Comparison of ENCODE assay signal across 15 cellular contexts in the genomic region with DNA sequence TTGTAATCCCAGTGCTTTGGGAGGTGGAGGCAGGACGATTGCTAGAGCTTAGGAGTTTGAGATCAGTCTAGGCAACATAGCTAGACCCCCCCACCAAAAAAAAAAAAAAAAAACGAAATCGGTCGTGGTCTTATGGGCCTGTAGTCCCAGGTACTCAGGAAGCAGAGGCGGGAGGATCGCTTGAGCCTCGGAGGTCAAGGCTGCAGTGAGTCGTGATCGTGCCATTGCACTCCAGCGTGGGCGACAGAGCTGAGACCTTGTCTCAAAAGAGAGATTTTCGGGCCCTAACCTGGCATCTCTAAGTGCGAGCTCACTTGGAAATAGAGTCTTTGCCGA. TPM values are rescaled to one million over a fixed set of nuclear protein-coding genes. Genes with fewer than 3 reads are reported as not detected.
DNase-seq lines count a peak whose midpoint lies in the region; ATAC-seq and TF ChIP-seq lines count a peak whose summit lies in the region.
"Had no signal": no experiment of that assay in that cellular context is flagged by ENCODE, and none has a peak within 500 bp of the region (broad histone marks: within the 10 kb centered on the region; RNA-seq: fewer than 3 reads in every experiment).

No MANE protein-coding gene starts in this region.

- POLR2A ChIA-PET in naive thymus-derived CD8-positive, alpha-beta T cell (lab: Charles Lee) = interaction anchor here (0.6 to 1.3 kb wide), 4 partner anchors 12 to 1414 kb away, joined by 3 read pairs; no protein-coding TSS in a partner anchor

- H3K4me3 Mint-ChIP-seq in activated T-helper 2 cell treated with anti-CD3 and anti-CD28 coated beads, Interferon-gamma antibody, Interleukin-2, Interleukin-4, amounts not matched to agents 10 μg/mL and 5 μg/mL and 100 μg/mL, durations not matched to agents 14 hours and 24 hours and 36 hours (ENCODE audit: low read depth) = peak overlapping the region; percentile 51
- peak overlapping the region; percentile 74 to 91 (median 82) for H3K4me3 Mint-ChIP-seq in naive thymus-derived CD8-positive, alpha-beta T cell

- no peaks in the 10 kb centered on the region for H3K36me3 Mint-ChIP-seq in activated T-helper 2 cell treated with anti-CD3 and anti-CD28 coated beads, Interferon-gamma antibody, Interleukin-2, Interleukin-4, amounts not matched to agents 10 μg/mL and 5 μg/mL and 100 μg/mL, durations not matched to agents 14 hours and 24 hours and 36 hours (ENCODE audit: low read depth)
- no peaks in the 10 kb centered on the region for H3K36me3 Mint-ChIP-seq in naive thymus-derived CD8-positive, alpha-beta T cell
- H3K36me3 Mint-ChIP-seq: activated naive CD4-positive, alpha-beta T cell treated with anti-CD3 and anti-CD28 coated beads, Interleukin-2, amount 50 U/mL, for 72 hours had no signal

- DNase-seq in activated T-helper 2 cell treated with anti-CD3 and anti-CD28 coated beads, Interferon-gamma antibody, Interleukin-2, Interleukin-4, amounts not matched to agents 10 μg/mL and 5 μg/mL and 100 μg/mL, durations not matched to agents 14 hours and 24 hours and 36 hours (ENCODE audit: low spot score) = no peak
- DNase-seq in naive thymus-derived CD8-positive, alpha-beta T cell = no peak
- no peak for DNase-seq in activated CD4-positive, CD25-positive, alpha-beta regulatory T cell (lab: John Stamatoyannopoulos, UW)
- no peak for DNase-seq in AG08395 (ENCODE audit: low spot score)
- DNase-seq in left ventricle myocardium superior = no peak
- DNase-seq: foreskin keratinocyte, NCI-H2081, NCI-H524 treated with DMSO at 0.1 percent for 48 hours, psoas muscle, testis had no signal

- no peak overlapping the region; a peak in 1 of 20 replicates for H3K4me3 ChIP-seq in BLaER1 treated with 17β-estradiol and CSF1 and Interleukin-3, amounts not matched to agents 10 nM and 100 nM
- peak overlapping the region; percentile 75 for H3K4me3 ChIP-seq in DOHH2 (ENCODE audit: low read length)
- H3K4me3 ChIP-seq: mucosa of descending colon, psoas muscle had no signal

- H3K9ac ChIP-seq in BLaER1 treated with 17β-estradiol and CSF1 and Interleukin-3, amounts not matched to agents 10 nM and 100 nM = 0 out of 22 replicates have a peak overlapping the region, but pooled peaks of 1 of the 11 experiments have one; percentile 27

- no peaks in the 10 kb centered on the region for H3K9me3 ChIP-seq in BLaER1 treated with 17β-estradiol and CSF1 and Interleukin-3, amounts not matched to agents 10 nM and 100 nM (replicated peaks in 1 of 11)
- H3K9me3 ChIP-seq in DOHH2 (ENCODE audit: control insufficient read depth, insufficient read depth, low read length) = no peaks in the 10 kb centered on the region
- H3K9me3 ChIP-seq: mucosa of descending colon, psoas muscle, testis had no signal

- peak overlapping the region; percentile 73 to 86 (median 81) for H3K4me2 ChIP-seq in BLaER1 treated with 17β-estradiol and CSF1 and Interleukin-3, amounts not matched to agents 10 nM and 100 nM
- peak overlapping the region; percentile 90 for H3K4me2 ChIP-seq in DOHH2 (ENCODE audit: low read length)

- H3F3A ChIP-seq in DOHH2 (ENCODE audit: control insufficient read depth, insufficient read depth) = peaks cover 18% of the 10 kb centered on the region

- H3K4me1 ChIP-seq in BLaER1 treated with 17β-estradiol and CSF1 and Interleukin-3, amounts not matched to agents 10 nM and 100 nM = peaks cover 28 to 52% (median 41%) of the 10 kb centered on the region in 10 experiments
- peaks cover 55% of the 10 kb centered on the region for H3K4me1 ChIP-seq in DOHH2 (ENCODE audit: control insufficient read depth, low read length)
- H3K4me1 ChIP-seq: foreskin keratinocyte, psoas muscle had no signal

- peak; percentile 13 to 26 for ATAC-seq in naive thymus-derived CD8-positive, alpha-beta T cell
- ATAC-seq in HG02840 (IDR thresholded peaks at IDR 0.05; ENCODE audit: low FRiP score, unreplicated experiment) (no peak), left ventricle myocardium superior (no peak)
- ATAC-seq: foreskin keratinocyte, psoas muscle had no signal

- intact Hi-C loops in activated T-helper 2 cell treated with anti-CD3 and anti-CD28 coated beads, Interferon-gamma antibody, Interleukin-2, Interleukin-4, amounts not matched to agents 10 μg/mL and 5 μg/mL and 100 μg/mL, durations not matched to agents 14 hours and 24 hours and 36 hours (cut with micrococcal nuclease) = no loop called here
- intact Hi-C loops in left ventricle myocardium superior (cut with micrococcal nuclease) = no loop called here

- TF ChIP-seq CTCF in DOHH2 (IDR thresholded peaks at IDR 0.05; ENCODE audit: low read depth, low read length, poor library complexity, severe bottlenecking) = no peak

- H3K27ac Mint-ChIP-seq in activated T-helper 2 cell treated with anti-CD3 and anti-CD28 coated beads, Interferon-gamma antibody, Interleukin-2, Interleukin-4, amounts not matched to agents 10 μg/mL and 5 μg/mL and 100 μg/mL, durations not matched to agents 14 hours and 24 hours and 36 hours = no peak overlapping the region
- H3K27ac Mint-ChIP-seq in naive thymus-derived CD8-positive, alpha-beta T cell = peak overlapping the region; percentile 87 to 97 (median 92)
- H3K27ac Mint-ChIP-seq: activated naive CD4-positive, alpha-beta T cell treated with anti-CD3 and anti-CD28 coated beads, Interleukin-2, amount 50 U/mL, for 72 hours had no signal

- no peaks in the 10 kb centered on the region for H3K27me3 Mint-ChIP-seq in activated T-helper 2 cell treated with anti-CD3 and anti-CD28 coated beads, Interferon-gamma antibody, Interleukin-2, Interleukin-4, amounts not matched to agents 10 μg/mL and 5 μg/mL and 100 μg/mL, durations not matched to agents 14 hours and 24 hours and 36 hours (ENCODE audit: low read depth)
- H3K27me3 Mint-ChIP-seq in naive thymus-derived CD8-positive, alpha-beta T cell = no peaks in the 10 kb centered on the region

- no peaks in the 10 kb centered on the region for H3K36me3 ChIP-seq in BLaER1 treated with 17β-estradiol and CSF1 and Interleukin-3, amounts not matched to agents 10 nM and 100 nM
- no peaks in the 10 kb centered on the region for H3K36me3 ChIP-seq in DOHH2 (ENCODE audit: control insufficient read depth, low read length)

- no peaks in the 10 kb centered on the region for H3K9me2 ChIP-seq in DOHH2 (replicated peaks; ENCODE audit: control insufficient read depth, low read length)

- H3K27ac ChIP-seq in BLaER1 treated with 17β-estradiol and CSF1 and Interleukin-3, amounts not matched to agents 10 nM and 100 nM = no peak overlapping the region
- H3K27ac ChIP-seq in DOHH2 (ENCODE audit: low read depth, low read length) = peak overlapping the region; percentile 63
- H3K27ac ChIP-seq: foreskin keratinocyte, psoas muscle had no signal

- peaks cover 0 to 26% (median 0%) of the 10 kb centered on the region in 11 experiments; a peak in 3 of 22 replicates for H4K20me1 ChIP-seq in BLaER1 treated with 17β-estradiol and CSF1 and Interleukin-3, amounts not matched to agents 10 nM and 100 nM
- H4K20me1 ChIP-seq in DOHH2 (ENCODE audit: control insufficient read depth, insufficient read depth, low read depth, low read length) = no peaks in the 10 kb centered on the region

- peaks cover 6% of the 10 kb centered on the region for H3K79me2 ChIP-seq in DOHH2 (ENCODE audit: control insufficient read depth, low read length)

- peaks cover 0 to 6% (median 0%) of the 10 kb centered on the region in 11 experiments; a peak in 2 of 22 replicates for H3K27me3 ChIP-seq in BLaER1 treated with 17β-estradiol and CSF1 and Interleukin-3, amounts not matched to agents 10 nM and 100 nM
- no peaks in the 10 kb centered on the region for H3K27me3 ChIP-seq in DOHH2 (ENCODE audit: control insufficient read depth, low read length)
- H3K27me3 ChIP-seq: testis had no signal

- H3K4me1 Mint-ChIP-seq in activated T-helper 2 cell treated with anti-CD3 and anti-CD28 coated beads, Interferon-gamma antibody, Interleukin-2, Interleukin-4, amounts not matched to agents 10 μg/mL and 5 μg/mL and 100 μg/mL, durations not matched to agents 14 hours and 24 hours and 36 hours (ENCODE audit: low read depth) = peaks cover 18% of the 10 kb centered on the region
- H3K4me1 Mint-ChIP-seq in naive thymus-derived CD8-positive, alpha-beta T cell = peaks cover 17 to 32% (median 28%) of the 10 kb centered on the region in 4 donors

- no peaks in the 10 kb centered on the region for H3K9me3 Mint-ChIP-seq in activated T-helper 2 cell treated with anti-CD3 and anti-CD28 coated beads, Interferon-gamma antibody, Interleukin-2, Interleukin-4, amounts not matched to agents 10 μg/mL and 5 μg/mL and 100 μg/mL, durations not matched to agents 14 hours and 24 hours and 36 hours
- no peaks in the 10 kb centered on the region for H3K9me3 Mint-ChIP-seq in naive thymus-derived CD8-positive, alpha-beta T cell
- H3K9me3 Mint-ChIP-seq: activated naive CD4-positive, alpha-beta T cell treated with anti-CD3 and anti-CD28 coated beads, Interleukin-2, amount 50 U/mL, for 72 hours had no signal

RNA-seq across cellular contexts. Expression of gene LETM1, which starts 7.0 kb away (rescaled TPM):
- total RNA-seq in activated T-helper 2 cell treated with anti-CD3 and anti-CD28 coated beads, Interferon-gamma antibody, Interleukin-2, Interleukin-4, amounts not matched to agents 10 μg/mL and 5 μg/mL and 100 μg/mL, durations not matched to agents 14 hours and 24 hours and 36 hours = 76.6 and 78.6 TPM in 2 replicates
- 10 to 100 TPM; 39.5 to 41.9 TPM for total RNA-seq in naive thymus-derived CD8-positive, alpha-beta T cell
- 10 to 100 TPM; 10.8 to 12.9 (median 11.1) TPM for polyA plus RNA-seq in naive thymus-derived CD8-positive, alpha-beta T cell
- 46.2 TPM for total RNA-seq in left ventricle myocardium superior

RNA-seq across cellular contexts. Expression of gene NSD2, which starts 8.3 kb away (rescaled TPM):
- 208 and 214 TPM in 2 replicates for total RNA-seq in activated T-helper 2 cell treated with anti-CD3 and anti-CD28 coated beads, Interferon-gamma antibody, Interleukin-2, Interleukin-4, amounts not matched to agents 10 μg/mL and 5 μg/mL and 100 μg/mL, durations not matched to agents 14 hours and 24 hours and 36 hours
- 10 to 100 TPM; 33.3 to 37.4 TPM for total RNA-seq in naive thymus-derived CD8-positive, alpha-beta T cell
- polyA plus RNA-seq in naive thymus-derived CD8-positive, alpha-beta T cell = 1 to 10 TPM; 3.8 to 5.4 (median 3.9) TPM
- total RNA-seq in left ventricle myocardium superior = 45.3 TPM

Comparison
In these comparisons a context has a peak if more than half of its experiments do, and no peak if none do; other contexts are left out.
1. ATAC-seq: peak in naive thymus-derived CD8-positive, alpha-beta T cell (2 of 2); none in HG02840 (single experiment) and left ventricle myocardium superior (single experiment).